2 cellular contexts compared by ENCODE assay signal in the genomic region with DNA sequence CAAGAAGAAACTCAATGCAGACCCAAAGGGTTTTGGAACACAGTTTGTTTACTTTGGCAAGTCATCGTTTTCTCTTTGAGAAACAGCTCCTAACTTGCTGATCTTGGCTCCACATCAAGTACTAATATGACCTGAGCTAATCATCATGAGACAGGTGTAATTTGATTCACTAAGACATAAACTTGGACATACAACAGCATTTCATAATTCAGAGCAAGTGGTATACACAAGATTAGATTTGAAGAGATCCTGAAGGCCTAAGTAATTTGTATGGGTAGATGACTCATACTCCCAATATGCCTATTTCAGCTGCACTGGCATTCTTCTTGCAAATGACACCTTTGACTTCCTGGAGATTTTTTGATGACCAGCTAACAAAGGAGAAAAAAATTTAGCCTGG.
TF ChIP-seq lines count a peak whose summit lies in the region.

No MANE protein-coding gene starts in this region.

TF ChIP-seq in HepG2, 621 proteins besides CTCF, POLR2A, EP300 and RAD21:
- 0 out of 2 replicates have a peak, but pooled peaks have one; percentile 46 for TF ChIP-seq MAFF (IDR thresholded peaks at IDR 0.05; ENCODE audit: low read depth, low read length)
- no peak for TF ChIP-seq SIN3A (IDR thresholded peaks at IDR 0.05; ENCODE audit: borderline replicate concordance, low read depth, low read length)

TF ChIP-seq in H1, 55 proteins besides CTCF, POLR2A, EP300 and RAD21:
- TF ChIP-seq POU5F1 (IDR thresholded peaks at IDR 0.05; ENCODE audit: low read depth, low read length) (no peak), SP2 (IDR thresholded peaks at IDR 0.05; ENCODE audit: low read length) (no peak), TEAD4 (IDR thresholded peaks at IDR 0.05; ENCODE audit: low read depth, low read length) (no peak), HDAC6 (IDR thresholded peaks at IDR 0.05; ENCODE audit: low read depth, low read length) (no peak), NANOG (IDR thresholded peaks at IDR 0.05; ENCODE audit: insufficient read depth, low read depth, low read length, poor library complexity, severe bottlenecking) (no peak), FOSL1 (IDR thresholded peaks at IDR 0.05; ENCODE audit: insufficient read depth, low read depth, low read length) (no peak), CEBPB (IDR thresholded peaks at IDR 0.05; ENCODE audit: low read depth, low read length) (no peak)
